Comparison of ENCODE assay signal across 22 cellular contexts in genomic region chr12:66735275-66735674, GRCh38. TPM values are rescaled to one million over a fixed set of nuclear protein-coding genes. Genes with fewer than 3 reads are reported as not detected.
DNase-seq lines count a peak whose midpoint lies in the region; ATAC-seq and TF ChIP-seq lines count a peak whose summit lies in the region.
"Had no signal": no experiment of that assay in that cellular context is flagged by ENCODE, and none has a peak within 500 bp of the region (broad histone marks: within the 10 kb centered on the region; RNA-seq: fewer than 3 reads in every experiment).

No MANE protein-coding gene starts in this region.

- H3K27ac Mint-ChIP-seq in neural progenitor cell = peak overlapping the region; percentile 4
- H3K27ac Mint-ChIP-seq in natural killer cell treated with Interleukin-12 subunit alpha and Interleukin-12 subunit beta and Interleukin-15 and Interleukin-18, amount 100 ng/mL, for 72 hours = no peak overlapping the region
- H3K27ac Mint-ChIP-seq: CD8-positive, alpha-beta T cell had no signal

- ATAC-seq in PC-3 = no peak
- ATAC-seq in natural killer cell treated with Interleukin-12 subunit alpha and Interleukin-12 subunit beta and Interleukin-15 and Interleukin-18, amount 100 ng/mL, for 72 hours = no peak
- ATAC-seq in GM21423 (IDR thresholded peaks at IDR 0.05; ENCODE audit: unreplicated experiment) = no peak
- ATAC-seq: CD8-positive, alpha-beta T cell; HCT116; HepG2 had no signal

- H3F3A ChIP-seq in PC-3 (ENCODE audit: low read length, unreplicated experiment) = no peaks in the 10 kb centered on the region
- H3F3A ChIP-seq in neural progenitor cell (ENCODE audit: low read depth) = no peaks in the 10 kb centered on the region

- CTCF ChIA-PET in PC-3 (lab: Charles Lee) = no interaction called here

- no peaks in the 10 kb centered on the region for H3K9me3 Mint-ChIP-seq in neural progenitor cell
- no peaks in the 10 kb centered on the region for H3K9me3 Mint-ChIP-seq in natural killer cell treated with Interleukin-12 subunit alpha and Interleukin-12 subunit beta and Interleukin-15 and Interleukin-18, amount 100 ng/mL, for 72 hours
- H3K9me3 Mint-ChIP-seq: CD8-positive, alpha-beta T cell had no signal

- no peaks in the 10 kb centered on the region for H3K36me3 Mint-ChIP-seq in neural progenitor cell
- H3K36me3 Mint-ChIP-seq in natural killer cell treated with Interleukin-12 subunit alpha and Interleukin-12 subunit beta and Interleukin-15 and Interleukin-18, amount 100 ng/mL, for 72 hours = no peaks in the 10 kb centered on the region
- H3K36me3 Mint-ChIP-seq: CD8-positive, alpha-beta T cell had no signal

- H3K79me2 ChIP-seq in PC-3 (ENCODE audit: low read length) (no peaks in the 10 kb centered on the region), neural progenitor cell (ENCODE audit: low read depth) (no peaks in the 10 kb centered on the region)

- H3K9ac ChIP-seq in PC-3 (ENCODE audit: low read length) (no peak overlapping the region), neural progenitor cell (no peak overlapping the region)
- H3K9ac ChIP-seq: BLaER1 treated with 17β-estradiol and CSF1 and Interleukin-3, amounts not matched to agents 10 nM and 100 nM had no signal

- POLR2A ChIA-PET in PC-3 (lab: Charles Lee; ENCODE audit: unreplicated experiment) = no interaction called here

- H2AFZ ChIP-seq in PC-3 (ENCODE audit: low read length) = no peak overlapping the region
- no peak overlapping the region for H2AFZ ChIP-seq in neural progenitor cell (replicated peaks)

- H3K4me3 ChIP-seq in PC-3 (ENCODE audit: low read length) (no peak overlapping the region), neural progenitor cell (no peak overlapping the region)
- H3K4me3 ChIP-seq: BLaER1 treated with 17β-estradiol and CSF1 and Interleukin-3, amounts not matched to agents 10 nM and 100 nM had no signal

- H3K9me2 ChIP-seq in PC-3 (replicated peaks; ENCODE audit: low read length) = no peaks in the 10 kb centered on the region

- peaks cover 7% of the 10 kb centered on the region for H3K4me1 ChIP-seq in PC-3 (ENCODE audit: insufficient read depth, low read length)
- peaks cover 20% of the 10 kb centered on the region for H3K4me1 ChIP-seq in neural progenitor cell
- H3K4me1 ChIP-seq: BLaER1 treated with 17β-estradiol and CSF1 and Interleukin-3, amounts not matched to agents 10 nM and 100 nM had no signal

- H3K4me2 ChIP-seq in PC-3 (ENCODE audit: low read length) (no peak overlapping the region), neural progenitor cell (no peak overlapping the region)
- H3K4me2 ChIP-seq: BLaER1 treated with 17β-estradiol and CSF1 and Interleukin-3, amounts not matched to agents 10 nM and 100 nM had no signal

- TF ChIP-seq CTCF in PC-3 (conservative IDR thresholded peaks at IDR 0.05; ENCODE audit: low read depth, low read length) (no peak), neural progenitor cell (IDR thresholded peaks at IDR 0.05) (no peak)

- H3K27me3 ChIP-seq in PC-3 (ENCODE audit: low read length) (no peaks in the 10 kb centered on the region), neural progenitor cell (no peaks in the 10 kb centered on the region)
- H3K27me3 ChIP-seq: BLaER1 treated with 17β-estradiol and CSF1 and Interleukin-3, amounts not matched to agents 10 nM and 100 nM had no signal

- no TSS peak for BruUV-seq in PC-3 (replicated peaks; lab: Mats Ljungman, UMichigan)

- no peaks in the 10 kb centered on the region for H4K20me1 ChIP-seq in PC-3 (ENCODE audit: low read length)
- H4K20me1 ChIP-seq in neural progenitor cell (ENCODE audit: low read depth) = no peaks in the 10 kb centered on the region
- H4K20me1 ChIP-seq: BLaER1 treated with 17β-estradiol and CSF1 and Interleukin-3, amounts not matched to agents 10 nM and 100 nM had no signal

- intact Hi-C loops in PC-3 (cut with micrococcal nuclease) = no loop called here

- H3K9me3 ChIP-seq in PC-3 (ENCODE audit: low read length) (no peaks in the 10 kb centered on the region), neural progenitor cell (ENCODE audit: low read depth) (no peaks in the 10 kb centered on the region)

- peak; percentile 3 for DNase-seq in activated T-cell treated with anti-CD3 and anti-CD28 coated beads for 48 hours (ENCODE audit: low read depth)
- no peak for DNase-seq in activated T-cell treated with anti-CD3 and anti-CD28 coated beads, Interleukin-2, amount 50 U/mL, for 48 hours
- DNase-seq in stimulated activated CD4-positive, alpha-beta T cell treated with anti-CD3 and anti-CD28 coated beads, Interleukin-1b, Interleukin-23, amount 100 ng/mL, for 48 hours = peak; percentile 30
- DNase-seq in stimulated activated CD4-positive, alpha-beta T cell treated with anti-CD3 and anti-CD28 coated beads, Interleukin-4, amount 100 ng/mL, for 1 hour = no peak
- DNase-seq in PC-3 = peak; percentile 13
- DNase-seq in neural progenitor cell (ENCODE audit: low spot score) = no peak
- no peak for DNase-seq in natural killer cell treated with Interleukin-12 subunit alpha and Interleukin-12 subunit beta and Interleukin-15 and Interleukin-18, amount 100 ng/mL, for 72 hours (ENCODE audit: low spot score)
- DNase-seq: Calu3; CD8-positive, alpha-beta T cell; GF-D8; KBM-7; NCI-H1105 treated with DMSO at 0.1 percent for 48 hours; NCI-H1694; NCI-H2081 treated with DMSO at 0.1 percent for 48 hours; NCI-H446 treated with DMSO at 0.1 percent for 48 hours; OCI-M1; SHP77 had no signal

- no peak overlapping the region for H3K4me3 Mint-ChIP-seq in neural progenitor cell
- no peak overlapping the region for H3K4me3 Mint-ChIP-seq in natural killer cell treated with Interleukin-12 subunit alpha and Interleukin-12 subunit beta and Interleukin-15 and Interleukin-18, amount 100 ng/mL, for 72 hours
- H3K4me3 Mint-ChIP-seq: CD8-positive, alpha-beta T cell had no signal

- H3K36me3 ChIP-seq in PC-3 (ENCODE audit: low read depth, low read length) = no peaks in the 10 kb centered on the region
- H3K36me3 ChIP-seq in neural progenitor cell = no peaks in the 10 kb centered on the region
- H3K36me3 ChIP-seq: BLaER1 treated with 17β-estradiol and CSF1 and Interleukin-3, amounts not matched to agents 10 nM and 100 nM had no signal

- no peaks in the 10 kb centered on the region for H3K27me3 Mint-ChIP-seq in neural progenitor cell (ENCODE audit: insufficient read depth, low read depth)
- H3K27me3 Mint-ChIP-seq in natural killer cell treated with Interleukin-12 subunit alpha and Interleukin-12 subunit beta and Interleukin-15 and Interleukin-18, amount 100 ng/mL, for 72 hours = peaks cover 10 to 29% of the 10 kb centered on the region in 2 donors

- peaks cover 26% of the 10 kb centered on the region for H3K4me1 Mint-ChIP-seq in neural progenitor cell
- peaks cover 7 to 9% of the 10 kb centered on the region in 2 donors for H3K4me1 Mint-ChIP-seq in natural killer cell treated with Interleukin-12 subunit alpha and Interleukin-12 subunit beta and Interleukin-15 and Interleukin-18, amount 100 ng/mL, for 72 hours (ENCODE audit: low read depth in 2 of 2)

- H3K27ac ChIP-seq in PC-3 (ENCODE audit: low read length) (no peak overlapping the region), neural progenitor cell (no peak overlapping the region)
- H3K27ac ChIP-seq: BLaER1 treated with 17β-estradiol and CSF1 and Interleukin-3, amounts not matched to agents 10 nM and 100 nM had no signal

RNA-seq across cellular contexts. Expression of gene GRIP1, which starts 56.4 kb away (rescaled TPM):
- total RNA-seq in PC-3 (2014; rRNA removed) (2.0 and 8.4 TPM in 2 replicates), neural progenitor cell (ENCODE audit: low replicate concordance) (25.0 and 38.2 TPM in 2 replicates)
- 1 to 10 TPM in 1 of 2 donors, not detected in 1; 3.2 TPM for total RNA-seq in natural killer cell treated with Interleukin-12 subunit alpha and Interleukin-12 subunit beta and Interleukin-15 and Interleukin-18, amount 100 ng/mL, for 72 hours
- total RNA-seq: HepG2, RPMI7951 had no signal

Comparison
In these comparisons a context has a peak if more than half of its experiments do, and no peak if none do; other contexts are left out.
1. DNase-seq: peak in activated T-cell treated with anti-CD3 and anti-CD28 coated beads for 48 hours (single experiment), stimulated activated CD4-positive, alpha-beta T cell treated with anti-CD3 and anti-CD28 coated beads, Interleukin-1b, Interleukin-23, amount 100 ng/mL, for 48 hours (single experiment) and PC-3 (single experiment); none in activated T-cell treated with anti-CD3 and anti-CD28 coated beads, Interleukin-2, amount 50 U/mL, for 48 hours (0 of 2), stimulated activated CD4-positive, alpha-beta T cell treated with anti-CD3 and anti-CD28 coated beads, Interleukin-4, amount 100 ng/mL, for 1 hour (single experiment), neural progenitor cell (single experiment) and natural killer cell treated with Interleukin-12 subunit alpha and Interleukin-12 subunit beta and Interleukin-15 and Interleukin-18, amount 100 ng/mL, for 72 hours (single experiment).